Comparison of ENCODE assay signal across 2 cellular contexts in genomic region chr6:130611366-130611765, GRCh38.
TF ChIP-seq lines count a peak whose summit lies in the region.

No MANE protein-coding gene starts in this region.

TF ChIP-seq in IMR-90, 13 proteins besides CTCF, POLR2A, EP300 and RAD21:
- TF ChIP-seq RFX5 (IDR thresholded peaks at IDR 0.05; ENCODE audit: low read depth, low read length) (no peak), ELK1 (IDR thresholded peaks at IDR 0.05; ENCODE audit: borderline replicate concordance, low read depth, low read length) (no peak), SMC3 (IDR thresholded peaks at IDR 0.05; ENCODE audit: low read depth, low read length) (no peak), MXI1 (IDR thresholded peaks at IDR 0.05; ENCODE audit: borderline replicate concordance, low read depth, low read length) (no peak), NFE2L2 (IDR thresholded peaks at IDR 0.05; ENCODE audit: low read depth, low read length) (no peak), CHD1 (IDR thresholded peaks at IDR 0.05; ENCODE audit: low read depth, low read length) (no peak), BHLHE40 (IDR thresholded peaks at IDR 0.05; ENCODE audit: low read depth, low read length) (no peak), MAZ (IDR thresholded peaks at IDR 0.05; ENCODE audit: borderline replicate concordance, low read depth, low read length) (no peak), FOS (IDR thresholded peaks at IDR 0.05; ENCODE audit: low read depth, low read length) (no peak)

TF ChIP-seq in H1, 55 proteins besides CTCF, POLR2A, EP300 and RAD21:
- TF ChIP-seq SAP30 (IDR thresholded peaks at IDR 0.05; ENCODE audit: insufficient read depth, insufficient replicate concordance, low read length): no peak
- no peak for TF ChIP-seq HDAC2 (IDR thresholded peaks at IDR 0.05; ENCODE audit: borderline replicate concordance in 1 of 2, low read depth in 2 of 2, low read length in 2 of 2)
- no peak for TF ChIP-seq HDAC6 (IDR thresholded peaks at IDR 0.05; ENCODE audit: low read depth, low read length)
- TF ChIP-seq SP1 (IDR thresholded peaks at IDR 0.05; ENCODE audit: low read depth, low read length): no peak
- TF ChIP-seq ATF3 (IDR thresholded peaks at IDR 0.05; ENCODE audit: insufficient read depth, low read depth, low read length): no peak
- no peak for TF ChIP-seq PHF8 (conservative IDR thresholded peaks at IDR 0.05; ENCODE audit: low read depth, low read length)
- TF ChIP-seq KDM4A (IDR thresholded peaks at IDR 0.05; ENCODE audit: low read depth, low read length, severe bottlenecking): no peak
- no peak for TF ChIP-seq JUN (IDR thresholded peaks at IDR 0.05; ENCODE audit: low read depth, low read length)
- TF ChIP-seq TBP (IDR thresholded peaks at IDR 0.05; ENCODE audit: low read depth, low read length): no peak
- no peak for TF ChIP-seq TAF7 (optimal IDR thresholded peaks at IDR 0.05; ENCODE audit: borderline replicate concordance, low read depth, low read length)
- no peak for TF ChIP-seq MAFK (IDR thresholded peaks at IDR 0.05; ENCODE audit: low read depth, low read length)
- no peak for TF ChIP-seq BACH1 (IDR thresholded peaks at IDR 0.05; ENCODE audit: low read length)
- no peak for TF ChIP-seq NANOG (IDR thresholded peaks at IDR 0.05; ENCODE audit: insufficient read depth, low read depth, low read length, poor library complexity, severe bottlenecking)
- TF ChIP-seq JUND (IDR thresholded peaks at IDR 0.05; ENCODE audit: low read length): no peak
- no peak for TF ChIP-seq SUZ12 (IDR thresholded peaks at IDR 0.05; ENCODE audit: low read length)
- TF ChIP-seq CBX8 (IDR thresholded peaks at IDR 0.05; ENCODE audit: borderline replicate concordance, low read depth, low read length): no peak
- TF ChIP-seq KDM5A (IDR thresholded peaks at IDR 0.05; ENCODE audit: low read length): no peak
- TF ChIP-seq POLR2AphosphoS5 (IDR thresholded peaks at IDR 0.05; ENCODE audit: low read depth, low read length): no peak
- no peak for TF ChIP-seq SIN3A (conservative IDR thresholded peaks at IDR 0.05 in 1 of 2, IDR thresholded peaks at IDR 0.05 in 1 of 2; ENCODE audit: low read depth in 1 of 2, low read length in 2 of 2)
